Comparison of ENCODE assay signal across 11 cellular contexts in genomic region chr17:57338257-57338919, GRCh38.
A peak's percentile ranks its signal among the peaks of the same experiment; 100 is the strongest.
DNase-seq lines count a peak whose midpoint lies in the region; ATAC-seq and TF ChIP-seq lines count a peak whose summit lies in the region.
"Had no signal": no experiment of that assay in that cellular context is flagged by ENCODE, and none has a peak within 500 bp of the region (broad histone marks: within the 10 kb centered on the region; RNA-seq: fewer than 3 reads in every experiment).

No MANE protein-coding gene starts in this region.

- H3K36me3 ChIP-seq in HUES48 (ENCODE audit: control insufficient read depth, insufficient read depth, low read length), result peaks cover 7% of the 10 kb centered on the region; the same call in 1 of the 2 replicates

- peak; percentile 73 for DNase-seq in GM10248 (ENCODE audit: extremely low spot score)
- DNase-seq in activated naive CD8-positive, alpha-beta T cell treated with anti-CD3 and anti-CD28 coated beads, Interleukin-2, amount 50 U/mL, for 24 hours, result peak; percentile 14
- no peak for DNase-seq in mucosa of gallbladder (ENCODE audit: low spot score)
- no peak for DNase-seq in dermis blood vessel endothelial cell
- DNase-seq in NCI-H69 (lab: John Stamatoyannopoulos, UW), result no peak
- no peak for DNase-seq in effector memory CD8-positive, alpha-beta T cell
- DNase-seq: IMR-90; stimulated activated CD4-positive, alpha-beta T cell treated with anti-CD3 and anti-CD28 coated beads, Interleukin-4, amount 100 ng/mL, for 1 hour had no signal

- no peak overlapping the region for H3K4me3 ChIP-seq in HUES48 (ENCODE audit: low read depth, low read length)
- H3K4me3 ChIP-seq: lung had no signal

- CTCF ChIA-PET in GM10248 (lab: Yijun Ruan, JAX), result interaction anchor here (0.6 to 1.0 kb wide), 2 partner anchors 12 to 95 kb away, joined by 3 read pairs; no protein-coding TSS in a partner anchor

- H3K27me3 ChIP-seq in HUES48 (ENCODE audit: control insufficient read depth, insufficient read depth, low read length), result no peaks in the 10 kb centered on the region

- peaks cover 39% of the 10 kb centered on the region for H3K4me1 Mint-ChIP-seq in activated naive CD8-positive, alpha-beta T cell treated with anti-CD3 and anti-CD28 coated beads, Interleukin-2, amount 50 U/mL, for 24 hours
- H3K4me1 Mint-ChIP-seq in effector memory CD8-positive, alpha-beta T cell (ENCODE audit: low read depth in 2 of 2), result peaks cover 32 to 39% of the 10 kb centered on the region in 2 donors

- no peak overlapping the region for H3K9ac ChIP-seq in HUES48 (ENCODE audit: low read depth, low read length)

- no peak overlapping the region for H3K27ac Mint-ChIP-seq in activated naive CD8-positive, alpha-beta T cell treated with anti-CD3 and anti-CD28 coated beads, Interleukin-2, amount 50 U/mL, for 24 hours
- peak overlapping the region in 1 of 2 donors; percentile 69 for H3K27ac Mint-ChIP-seq in effector memory CD8-positive, alpha-beta T cell

- peak; percentile 64 for ATAC-seq in GM21390 (IDR thresholded peaks at IDR 0.05; ENCODE audit: unreplicated experiment)
- peak; percentile 75 for ATAC-seq in activated naive CD8-positive, alpha-beta T cell treated with anti-CD3 and anti-CD28 coated beads, Interleukin-2, amount 50 U/mL, for 24 hours
- ATAC-seq in effector memory CD8-positive, alpha-beta T cell (replicated peaks), result no peak

- no peak overlapping the region for H3K4me3 Mint-ChIP-seq in activated naive CD8-positive, alpha-beta T cell treated with anti-CD3 and anti-CD28 coated beads, Interleukin-2, amount 50 U/mL, for 24 hours
- no peak overlapping the region for H3K4me3 Mint-ChIP-seq in effector memory CD8-positive, alpha-beta T cell

- H3K9me3 Mint-ChIP-seq in activated naive CD8-positive, alpha-beta T cell treated with anti-CD3 and anti-CD28 coated beads, Interleukin-2, amount 50 U/mL, for 24 hours, result no peaks in the 10 kb centered on the region
- H3K9me3 Mint-ChIP-seq in effector memory CD8-positive, alpha-beta T cell, result no peaks in the 10 kb centered on the region

- H3K4me1 ChIP-seq in HUES48 (ENCODE audit: control insufficient read depth, insufficient read depth, low read length), result peaks cover 46% of the 10 kb centered on the region

- TF ChIP-seq CTCF in GM10248 (IDR thresholded peaks at IDR 0.05; ENCODE audit: control extremely low read depth, extremely low read depth, low read depth, missing control alignments), result no peak

- no peaks in the 10 kb centered on the region for H3K27me3 Mint-ChIP-seq in activated naive CD8-positive, alpha-beta T cell treated with anti-CD3 and anti-CD28 coated beads, Interleukin-2, amount 50 U/mL, for 24 hours
- H3K27me3 Mint-ChIP-seq in effector memory CD8-positive, alpha-beta T cell, result no peaks in the 10 kb centered on the region

- H3K27ac ChIP-seq in HUES48 (ENCODE audit: low read depth, low read length), result peak overlapping the region; percentile 15

- H3K9me3 ChIP-seq in HUES48 (ENCODE audit: control insufficient read depth, insufficient read depth, low read length), result 0 out of 2 replicates have a peak, but pooled peaks cover 2% of the 10 kb centered on the region

- POLR2A ChIA-PET in GM10248 (lab: Yijun Ruan, JAX), result no interaction called here

- H3K36me3 Mint-ChIP-seq in activated naive CD8-positive, alpha-beta T cell treated with anti-CD3 and anti-CD28 coated beads, Interleukin-2, amount 50 U/mL, for 24 hours (ENCODE audit: low read depth), result peaks cover 5% of the 10 kb centered on the region
- H3K36me3 Mint-ChIP-seq in effector memory CD8-positive, alpha-beta T cell (ENCODE audit: insufficient read depth), result peaks cover 3% of the 10 kb centered on the region

Comparison
In these comparisons a context has a peak if more than half of its experiments do, and no peak if none do; other contexts are left out.
1. DNase-seq: peak in GM10248 (single experiment) and activated naive CD8-positive, alpha-beta T cell treated with anti-CD3 and anti-CD28 coated beads, Interleukin-2, amount 50 U/mL, for 24 hours (single experiment); none in mucosa of gallbladder (single experiment), dermis blood vessel endothelial cell (single experiment), NCI-H69 (single experiment) and effector memory CD8-positive, alpha-beta T cell (0 of 3).